Comparison of ENCODE assay signal across 1 cellular context in the genomic region with DNA sequence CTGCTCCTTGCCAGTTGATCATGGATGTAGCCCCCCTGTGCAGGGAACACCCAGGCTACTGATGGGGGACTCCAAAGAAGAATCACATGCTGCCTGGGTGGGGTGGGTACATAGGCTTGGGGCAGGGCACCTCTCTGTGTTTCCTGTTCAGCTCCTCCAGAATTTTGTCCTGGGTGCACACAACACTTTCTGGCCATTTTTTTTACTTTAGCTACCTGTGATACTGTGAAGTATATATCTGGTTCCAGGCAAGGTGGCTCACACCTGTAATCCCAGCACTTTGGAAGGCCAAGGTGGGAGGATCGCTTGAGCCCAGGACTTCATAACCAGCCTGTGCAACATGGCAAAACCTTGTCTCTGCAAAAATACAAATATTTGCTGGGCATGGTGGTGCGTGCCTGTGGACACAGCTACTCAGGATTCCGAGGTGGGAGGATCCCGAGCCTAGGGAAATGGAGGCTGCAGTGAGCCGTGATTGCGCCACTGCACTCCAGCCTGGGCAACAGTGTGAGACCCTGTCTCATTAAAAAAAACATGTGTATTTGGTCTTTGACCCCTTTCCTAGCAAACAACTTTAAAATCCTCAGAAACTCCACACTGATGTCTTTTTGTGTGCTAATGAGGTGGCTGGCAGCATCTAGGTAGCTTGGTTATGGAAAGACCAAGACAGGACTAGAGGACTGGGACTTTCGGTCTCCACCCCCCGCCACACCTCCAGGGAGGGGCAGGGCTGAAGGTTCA.
TF ChIP-seq lines count a peak whose summit lies in the region.

No MANE protein-coding gene starts in this region.

TF ChIP-seq in HepG2, 621 proteins besides CTCF, POLR2A, EP300 and RAD21 (continued from another document and continues in another):
- TF ChIP-seq, protein P1, sequence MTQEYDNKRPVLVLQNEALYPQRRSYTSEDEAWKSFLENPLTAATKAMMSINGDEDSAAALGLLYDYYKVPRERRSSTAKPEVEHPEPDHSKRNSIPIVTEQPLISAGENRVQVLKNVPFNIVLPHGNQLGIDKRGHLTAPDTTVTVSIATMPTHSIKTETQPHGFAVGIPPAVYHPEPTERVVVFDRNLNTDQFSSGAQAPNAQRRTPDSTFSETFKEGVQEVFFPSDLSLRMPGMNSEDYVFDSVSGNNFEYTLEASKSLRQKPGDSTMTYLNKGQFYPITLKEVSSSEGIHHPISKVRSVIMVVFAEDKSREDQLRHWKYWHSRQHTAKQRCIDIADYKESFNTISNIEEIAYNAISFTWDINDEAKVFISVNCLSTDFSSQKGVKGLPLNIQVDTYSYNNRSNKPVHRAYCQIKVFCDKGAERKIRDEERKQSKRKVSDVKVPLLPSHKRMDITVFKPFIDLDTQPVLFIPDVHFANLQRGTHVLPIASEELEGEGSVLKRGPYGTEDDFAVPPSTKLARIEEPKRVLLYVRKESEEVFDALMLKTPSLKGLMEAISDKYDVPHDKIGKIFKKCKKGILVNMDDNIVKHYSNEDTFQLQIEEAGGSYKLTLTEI (CRISPR knock-in tag; conservative IDR thresholded peaks at IDR 0.05), result no peak
- peak; percentile 85 for TF ChIP-seq ZNF781 (CRISPR knock-in tag; IDR thresholded peaks at IDR 0.05; ENCODE audit: borderline replicate concordance, not compliant biosample characterization)
- TF ChIP-seq POLR2AphosphoS5 (IDR thresholded peaks at IDR 0.05; ENCODE audit: low read depth, low read length), result peak; percentile 62
- peak; percentile 87 for TF ChIP-seq KAT8 (CRISPR knock-in tag; IDR thresholded peaks at IDR 0.05)
- no peak; the same call in 1 of the 2 replicates for TF ChIP-seq ZBTB42 (CRISPR knock-in tag; IDR thresholded peaks at IDR 0.05)
- peak; percentile 88 for TF ChIP-seq PPARG (CRISPR knock-in tag; conservative IDR thresholded peaks at IDR 0.05)
- TF ChIP-seq ZNF343 (CRISPR knock-in tag; IDR thresholded peaks at IDR 0.05), result no peak
- TF ChIP-seq ZNF264 (CRISPR knock-in tag; IDR thresholded peaks at IDR 0.05), result peak; percentile 74; the same call in 1 of the 2 replicates
- peak; percentile 95; the same call in 1 of the 2 replicates for TF ChIP-seq NAIF1 (CRISPR knock-in tag; IDR thresholded peaks at IDR 0.05; ENCODE audit: borderline replicate concordance)
- peak; percentile 96 for TF ChIP-seq MED1 (CRISPR knock-in tag; IDR thresholded peaks at IDR 0.05)
- TF ChIP-seq, protein P2, sequence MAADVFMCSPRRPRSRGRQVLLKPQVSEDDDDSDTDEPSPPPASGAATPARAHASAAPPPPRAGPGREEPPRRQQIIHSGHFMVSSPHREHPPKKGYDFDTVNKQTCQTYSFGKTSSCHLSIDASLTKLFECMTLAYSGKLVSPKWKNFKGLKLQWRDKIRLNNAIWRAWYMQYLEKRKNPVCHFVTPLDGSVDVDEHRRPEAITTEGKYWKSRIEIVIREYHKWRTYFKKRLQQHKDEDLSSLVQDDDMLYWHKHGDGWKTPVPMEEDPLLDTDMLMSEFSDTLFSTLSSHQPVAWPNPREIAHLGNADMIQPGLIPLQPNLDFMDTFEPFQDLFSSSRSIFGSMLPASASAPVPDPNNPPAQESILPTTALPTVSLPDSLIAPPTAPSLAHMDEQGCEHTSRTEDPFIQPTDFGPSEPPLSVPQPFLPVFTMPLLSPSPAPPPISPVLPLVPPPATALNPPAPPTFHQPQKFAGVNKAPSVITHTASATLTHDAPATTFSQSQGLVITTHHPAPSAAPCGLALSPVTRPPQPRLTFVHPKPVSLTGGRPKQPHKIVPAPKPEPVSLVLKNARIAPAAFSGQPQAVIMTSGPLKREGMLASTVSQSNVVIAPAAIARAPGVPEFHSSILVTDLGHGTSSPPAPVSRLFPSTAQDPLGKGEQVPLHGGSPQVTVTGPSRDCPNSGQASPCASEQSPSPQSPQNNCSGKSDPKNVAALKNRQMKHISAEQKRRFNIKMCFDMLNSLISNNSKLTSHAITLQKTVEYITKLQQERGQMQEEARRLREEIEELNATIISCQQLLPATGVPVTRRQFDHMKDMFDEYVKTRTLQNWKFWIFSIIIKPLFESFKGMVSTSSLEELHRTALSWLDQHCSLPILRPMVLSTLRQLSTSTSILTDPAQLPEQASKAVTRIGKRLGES (CRISPR knock-in tag; IDR thresholded peaks at IDR 0.05; ENCODE audit: borderline replicate concordance), result no peak
- no peak for TF ChIP-seq SOX6 (IDR thresholded peaks at IDR 0.05)
- peak; percentile 89 for TF ChIP-seq SOX6 (CRISPR knock-in tag; IDR thresholded peaks at IDR 0.05)
- TF ChIP-seq ATF1 (CRISPR knock-in tag; IDR thresholded peaks at IDR 0.05), result 0 out of 2 replicates have a peak, but pooled peaks have one; percentile 21
- no peak for TF ChIP-seq ZNF598 (CRISPR knock-in tag; IDR thresholded peaks at IDR 0.05; ENCODE audit: borderline replicate concordance)
- TF ChIP-seq, protein P3, sequence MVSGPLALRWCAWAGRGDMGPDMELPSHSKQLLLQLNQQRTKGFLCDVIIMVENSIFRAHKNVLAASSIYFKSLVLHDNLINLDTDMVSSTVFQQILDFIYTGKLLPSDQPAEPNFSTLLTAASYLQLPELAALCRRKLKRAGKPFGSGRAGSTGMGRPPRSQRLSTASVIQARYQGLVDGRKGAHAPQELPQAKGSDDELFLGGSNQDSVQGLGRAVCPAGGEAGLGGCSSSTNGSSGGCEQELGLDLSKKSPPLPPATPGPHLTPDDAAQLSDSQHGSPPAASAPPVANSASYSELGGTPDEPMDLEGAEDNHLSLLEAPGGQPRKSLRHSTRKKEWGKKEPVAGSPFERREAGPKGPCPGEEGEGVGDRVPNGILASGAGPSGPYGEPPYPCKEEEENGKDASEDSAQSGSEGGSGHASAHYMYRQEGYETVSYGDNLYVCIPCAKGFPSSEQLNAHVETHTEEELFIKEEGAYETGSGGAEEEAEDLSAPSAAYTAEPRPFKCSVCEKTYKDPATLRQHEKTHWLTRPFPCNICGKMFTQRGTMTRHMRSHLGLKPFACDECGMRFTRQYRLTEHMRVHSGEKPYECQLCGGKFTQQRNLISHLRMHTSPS (CRISPR knock-in tag; IDR thresholded peaks at IDR 0.05; ENCODE audit: low read depth), result peak; percentile 75
- TF ChIP-seq, protein P4, sequence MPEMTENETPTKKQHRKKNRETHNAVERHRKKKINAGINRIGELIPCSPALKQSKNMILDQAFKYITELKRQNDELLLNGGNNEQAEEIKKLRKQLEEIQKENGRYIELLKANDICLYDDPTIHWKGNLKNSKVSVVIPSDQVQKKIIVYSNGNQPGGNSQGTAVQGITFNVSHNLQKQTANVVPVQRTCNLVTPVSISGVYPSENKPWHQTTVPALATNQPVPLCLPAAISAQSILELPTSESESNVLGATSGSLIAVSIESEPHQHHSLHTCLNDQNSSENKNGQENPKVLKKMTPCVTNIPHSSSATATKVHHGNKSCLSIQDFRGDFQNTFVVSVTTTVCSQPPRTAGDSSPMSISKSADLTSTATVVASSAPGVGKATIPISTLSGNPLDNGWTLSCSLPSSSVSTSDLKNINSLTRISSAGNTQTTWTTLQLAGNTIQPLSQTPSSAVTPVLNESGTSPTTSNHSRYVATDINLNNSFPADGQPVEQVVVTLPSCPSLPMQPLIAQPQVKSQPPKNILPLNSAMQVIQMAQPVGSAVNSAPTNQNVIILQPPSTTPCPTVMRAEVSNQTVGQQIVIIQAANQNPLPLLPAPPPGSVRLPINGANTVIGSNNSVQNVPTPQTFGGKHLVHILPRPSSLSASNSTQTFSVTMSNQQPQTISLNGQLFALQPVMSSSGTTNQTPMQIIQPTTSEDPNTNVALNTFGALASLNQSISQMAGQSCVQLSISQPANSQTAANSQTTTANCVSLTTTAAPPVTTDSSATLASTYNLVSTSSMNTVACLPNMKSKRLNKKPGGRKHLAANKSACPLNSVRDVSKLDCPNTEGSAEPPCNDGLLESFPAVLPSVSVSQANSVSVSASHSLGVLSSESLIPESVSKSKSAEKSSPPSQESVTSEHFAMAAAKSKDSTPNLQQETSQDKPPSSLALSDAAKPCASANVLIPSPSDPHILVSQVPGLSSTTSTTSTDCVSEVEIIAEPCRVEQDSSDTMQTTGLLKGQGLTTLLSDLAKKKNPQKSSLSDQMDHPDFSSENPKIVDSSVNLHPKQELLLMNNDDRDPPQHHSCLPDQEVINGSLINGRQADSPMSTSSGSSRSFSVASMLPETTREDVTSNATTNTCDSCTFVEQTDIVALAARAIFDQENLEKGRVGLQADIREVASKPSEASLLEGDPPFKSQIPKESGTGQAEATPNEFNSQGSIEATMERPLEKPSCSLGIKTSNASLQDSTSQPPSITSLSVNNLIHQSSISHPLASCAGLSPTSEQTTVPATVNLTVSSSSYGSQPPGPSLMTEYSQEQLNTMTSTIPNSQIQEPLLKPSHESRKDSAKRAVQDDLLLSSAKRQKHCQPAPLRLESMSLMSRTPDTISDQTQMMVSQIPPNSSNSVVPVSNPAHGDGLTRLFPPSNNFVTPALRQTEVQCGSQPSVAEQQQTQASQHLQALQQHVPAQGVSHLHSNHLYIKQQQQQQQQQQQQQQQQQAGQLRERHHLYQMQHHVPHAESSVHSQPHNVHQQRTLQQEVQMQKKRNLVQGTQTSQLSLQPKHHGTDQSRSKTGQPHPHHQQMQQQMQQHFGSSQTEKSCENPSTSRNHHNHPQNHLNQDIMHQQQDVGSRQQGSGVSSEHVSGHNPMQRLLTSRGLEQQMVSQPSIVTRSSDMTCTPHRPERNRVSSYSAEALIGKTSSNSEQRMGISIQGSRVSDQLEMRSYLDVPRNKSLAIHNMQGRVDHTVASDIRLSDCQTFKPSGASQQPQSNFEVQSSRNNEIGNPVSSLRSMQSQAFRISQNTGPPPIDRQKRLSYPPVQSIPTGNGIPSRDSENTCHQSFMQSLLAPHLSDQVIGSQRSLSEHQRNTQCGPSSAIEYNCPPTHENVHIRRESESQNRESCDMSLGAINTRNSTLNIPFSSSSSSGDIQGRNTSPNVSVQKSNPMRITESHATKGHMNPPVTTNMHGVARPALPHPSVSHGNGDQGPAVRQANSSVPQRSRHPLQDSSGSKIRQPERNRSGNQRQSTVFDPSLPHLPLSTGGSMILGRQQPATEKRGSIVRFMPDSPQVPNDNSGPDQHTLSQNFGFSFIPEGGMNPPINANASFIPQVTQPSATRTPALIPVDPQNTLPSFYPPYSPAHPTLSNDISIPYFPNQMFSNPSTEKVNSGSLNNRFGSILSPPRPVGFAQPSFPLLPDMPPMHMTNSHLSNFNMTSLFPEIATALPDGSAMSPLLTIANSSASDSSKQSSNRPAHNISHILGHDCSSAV (CRISPR knock-in tag; IDR thresholded peaks at IDR 0.05; ENCODE audit: borderline replicate concordance), result no peak; the same call in 1 of the 2 replicates
- TF ChIP-seq ZFP37 (CRISPR knock-in tag; IDR thresholded peaks at IDR 0.05; ENCODE audit: borderline replicate concordance), result 0 out of 2 replicates have a peak, but pooled peaks have one; percentile 31
- TF ChIP-seq, protein P5, sequence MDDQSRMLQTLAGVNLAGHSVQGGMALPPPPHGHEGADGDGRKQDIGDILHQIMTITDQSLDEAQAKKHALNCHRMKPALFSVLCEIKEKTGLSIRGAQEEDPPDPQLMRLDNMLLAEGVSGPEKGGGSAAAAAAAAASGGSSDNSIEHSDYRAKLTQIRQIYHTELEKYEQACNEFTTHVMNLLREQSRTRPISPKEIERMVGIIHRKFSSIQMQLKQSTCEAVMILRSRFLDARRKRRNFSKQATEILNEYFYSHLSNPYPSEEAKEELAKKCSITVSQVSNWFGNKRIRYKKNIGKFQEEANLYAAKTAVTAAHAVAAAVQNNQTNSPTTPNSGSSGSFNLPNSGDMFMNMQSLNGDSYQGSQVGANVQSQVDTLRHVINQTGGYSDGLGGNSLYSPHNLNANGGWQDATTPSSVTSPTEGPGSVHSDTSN (CRISPR knock-in tag; IDR thresholded peaks at IDR 0.05; ENCODE audit: borderline replicate concordance), result no peak
- TF ChIP-seq, protein P6, sequence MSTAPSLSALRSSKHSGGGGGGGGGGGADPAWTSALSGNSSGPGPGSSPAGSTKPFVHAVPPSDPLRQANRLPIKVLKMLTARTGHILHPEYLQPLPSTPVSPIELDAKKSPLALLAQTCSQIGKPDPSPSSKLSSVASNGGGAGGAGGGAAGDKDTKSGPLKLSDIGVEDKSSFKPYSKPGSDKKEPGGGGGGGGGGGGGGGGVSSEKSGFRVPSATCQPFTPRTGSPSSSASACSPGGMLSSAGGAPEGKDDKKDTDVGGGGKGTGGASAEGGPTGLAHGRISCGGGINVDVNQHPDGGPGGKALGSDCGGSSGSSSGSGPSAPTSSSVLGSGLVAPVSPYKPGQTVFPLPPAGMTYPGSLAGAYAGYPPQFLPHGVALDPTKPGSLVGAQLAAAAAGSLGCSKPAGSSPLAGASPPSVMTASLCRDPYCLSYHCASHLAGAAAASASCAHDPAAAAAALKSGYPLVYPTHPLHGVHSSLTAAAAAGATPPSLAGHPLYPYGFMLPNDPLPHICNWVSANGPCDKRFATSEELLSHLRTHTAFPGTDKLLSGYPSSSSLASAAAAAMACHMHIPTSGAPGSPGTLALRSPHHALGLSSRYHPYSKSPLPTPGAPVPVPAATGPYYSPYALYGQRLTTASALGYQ (CRISPR knock-in tag; IDR thresholded peaks at IDR 0.05), result peak; percentile 70; the same call in 1 of the 2 replicates
- TF ChIP-seq, protein P7, sequence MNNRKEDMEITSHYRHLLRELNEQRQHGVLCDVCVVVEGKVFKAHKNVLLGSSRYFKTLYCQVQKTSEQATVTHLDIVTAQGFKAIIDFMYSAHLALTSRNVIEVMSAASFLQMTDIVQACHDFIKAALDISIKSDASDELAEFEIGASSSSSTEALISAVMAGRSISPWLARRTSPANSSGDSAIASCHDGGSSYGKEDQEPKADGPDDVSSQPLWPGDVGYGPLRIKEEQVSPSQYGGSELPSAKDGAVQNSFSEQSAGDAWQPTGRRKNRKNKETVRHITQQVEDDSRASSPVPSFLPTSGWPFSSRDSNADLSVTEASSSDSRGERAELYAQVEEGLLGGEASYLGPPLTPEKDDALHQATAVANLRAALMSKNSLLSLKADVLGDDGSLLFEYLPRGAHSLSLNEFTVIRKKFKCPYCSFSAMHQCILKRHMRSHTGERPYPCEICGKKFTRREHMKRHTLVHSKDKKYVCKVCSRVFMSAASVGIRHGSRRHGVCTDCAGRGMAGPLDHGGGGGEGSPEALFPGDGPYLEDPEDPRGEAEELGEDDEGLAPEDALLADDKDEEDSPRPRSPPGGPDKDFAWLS (CRISPR knock-in tag; IDR thresholded peaks at IDR 0.05; ENCODE audit: borderline replicate concordance), result no peak
- no peak for TF ChIP-seq ZNF562 (CRISPR knock-in tag; IDR thresholded peaks at IDR 0.05; ENCODE audit: borderline replicate concordance)
- no peak for TF ChIP-seq DNMT1 (CRISPR knock-in tag; IDR thresholded peaks at IDR 0.05)
- peak; percentile 91 for TF ChIP-seq CEBPB (IDR thresholded peaks at IDR 0.05; ENCODE audit: borderline replicate concordance, low read depth, low read length)
- TF ChIP-seq, protein P8, sequence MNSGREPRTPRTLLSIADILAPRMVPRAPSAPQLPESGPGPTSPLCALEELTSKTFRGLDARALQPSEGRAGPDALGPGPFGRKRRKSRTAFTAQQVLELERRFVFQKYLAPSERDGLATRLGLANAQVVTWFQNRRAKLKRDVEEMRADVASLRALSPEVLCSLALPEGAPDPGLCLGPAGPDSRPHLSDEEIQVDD (CRISPR knock-in tag; IDR thresholded peaks at IDR 0.05; ENCODE audit: borderline replicate concordance), result no peak
- TF ChIP-seq ZNF143 (CRISPR knock-in tag; IDR thresholded peaks at IDR 0.05), result peak; percentile 47; the same call in 1 of the 2 replicates
- TF ChIP-seq ZNF101 (CRISPR knock-in tag; IDR thresholded peaks at IDR 0.05; ENCODE audit: borderline replicate concordance, low read depth), result no peak
- no peak for TF ChIP-seq SCMH1 (CRISPR knock-in tag; IDR thresholded peaks at IDR 0.05; ENCODE audit: borderline replicate concordance)
